In genomic region chr7:99409192-99409572, GRCh38 we compare ENCODE assay signal across 1 cellular context.
TF ChIP-seq lines count a peak whose summit lies in the region.

No MANE protein-coding gene starts in this region.

TF ChIP-seq in A549, 52 proteins besides CTCF, POLR2A, EP300 and RAD21 (continued from another document):
- no peak for TF ChIP-seq REST (IDR thresholded peaks at IDR 0.05)
- TF ChIP-seq TFCP2L1 (CRISPR knock-in tag; IDR thresholded peaks at IDR 0.05) = no peak
- TF ChIP-seq EHMT2 (IDR thresholded peaks at IDR 0.05; ENCODE audit: low read depth) = no peak
- TF ChIP-seq ESRRA (IDR thresholded peaks at IDR 0.05; ENCODE audit: borderline replicate concordance, low read length) = no peak
- no peak for TF ChIP-seq EHF (CRISPR knock-in tag; IDR thresholded peaks at IDR 0.05)
- TF ChIP-seq BHLHE40 (IDR thresholded peaks at IDR 0.05; ENCODE audit: low read depth, low read length) = no peak
- no peak for TF ChIP-seq SMC3 (IDR thresholded peaks at IDR 0.05)
- TF ChIP-seq SREBF2 (IDR thresholded peaks at IDR 0.05) = no peak
- no peak for TF ChIP-seq RFX5 (IDR thresholded peaks at IDR 0.05)
- TF ChIP-seq RCOR1 (IDR thresholded peaks at IDR 0.05; ENCODE audit: low read depth, low read length) = no peak
- TF ChIP-seq PBX3 (IDR thresholded peaks at IDR 0.05) = no peak
- TF ChIP-seq JUN (IDR thresholded peaks at IDR 0.05) = no peak
- no peak for TF ChIP-seq FOSB (CRISPR knock-in tag; IDR thresholded peaks at IDR 0.05)
